In the genomic region with DNA sequence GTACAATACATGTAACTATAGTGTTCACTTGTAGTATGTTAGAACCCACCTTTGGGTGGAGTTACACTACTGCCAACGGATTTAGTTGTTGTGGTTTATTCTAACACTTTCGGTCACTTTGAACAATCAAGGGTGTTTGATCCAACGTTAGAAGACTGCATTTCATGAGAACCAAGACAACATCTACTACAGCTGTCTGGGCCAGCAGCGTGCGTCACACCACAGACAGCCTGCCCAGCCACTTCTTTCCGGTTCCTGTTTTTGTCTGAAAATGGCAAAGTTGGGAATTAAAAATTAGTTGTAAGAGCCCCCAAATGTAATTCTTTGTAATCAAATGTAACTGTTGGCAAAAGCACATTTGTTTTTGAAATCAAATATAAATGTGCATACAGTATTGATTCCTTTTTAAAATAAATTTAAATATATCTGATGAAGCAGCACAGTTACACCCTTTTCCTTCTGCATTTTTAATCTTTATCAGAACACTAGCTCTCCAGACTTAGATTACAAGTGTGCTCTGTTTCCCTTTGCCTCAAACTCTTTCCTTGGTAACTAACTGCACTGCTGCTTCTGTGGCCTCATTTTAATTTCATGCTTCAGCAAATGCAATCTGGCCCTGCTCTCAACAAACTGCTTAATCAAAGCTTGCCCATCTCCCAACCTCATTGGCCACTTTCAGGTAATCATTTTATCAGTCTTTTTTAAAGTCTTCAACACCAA, we compare ENCODE assay signal across 8 cellular contexts.
DNase-seq lines count a peak whose midpoint lies in the region; ATAC-seq and TF ChIP-seq lines count a peak whose summit lies in the region.

No MANE protein-coding gene starts in this region.

- H3K36me3 Mint-ChIP-seq in activated naive CD4-positive, alpha-beta T cell treated with anti-CD3 and anti-CD28 coated beads, Interleukin-2, amount 50 U/mL, for 24 hours = peaks cover 7% of the 10 kb centered on the region
- H3K36me3 Mint-ChIP-seq in nephron (ENCODE audit: low read depth) (no peaks in the 10 kb centered on the region), progenitor cell of endocrine pancreas (ENCODE audit: insufficient read depth) (no peaks in the 10 kb centered on the region)

- intact Hi-C loops in transverse colon (cut with DNase I; ENCODE audit: low total_unique reads) = no loop called here

- DNase-seq in Peyer's patch (peak in 2 of 3 donors; percentile 74 to 82), transverse colon (peak; percentile 40), progenitor cell of endocrine pancreas (ENCODE audit: low spot score, unreplicated experiment) (no peak), cortex of kidney (lab: John Stamatoyannopoulos, UW) (no peak)

- peak overlapping the region; percentile 98 for H3K27ac Mint-ChIP-seq in activated naive CD4-positive, alpha-beta T cell treated with anti-CD3 and anti-CD28 coated beads, Interleukin-2, amount 50 U/mL, for 24 hours
- peak overlapping the region; percentile 46 to 87 (median 60) for H3K27ac Mint-ChIP-seq in nephron
- H3K27ac Mint-ChIP-seq in progenitor cell of endocrine pancreas = no peak overlapping the region

- H3K9me3 Mint-ChIP-seq in activated naive CD4-positive, alpha-beta T cell treated with anti-CD3 and anti-CD28 coated beads, Interleukin-2, amount 50 U/mL, for 24 hours = peaks cover 17% of the 10 kb centered on the region
- H3K9me3 Mint-ChIP-seq in nephron (no peaks in the 10 kb centered on the region), progenitor cell of endocrine pancreas (ENCODE audit: low read depth) (no peaks in the 10 kb centered on the region)

- TF ChIP-seq CTCF in Peyer's patch (IDR thresholded peaks at IDR 0.05) = no peak
- TF ChIP-seq CTCF in nephron (IDR thresholded peaks at IDR 0.05; ENCODE audit: unreplicated experiment in 3 of 3) = no peak
- TF ChIP-seq CTCF in transverse colon (IDR thresholded peaks at IDR 0.05) = no peak
- no peak for TF ChIP-seq CTCF in progenitor cell of endocrine pancreas (IDR thresholded peaks at IDR 0.05; ENCODE audit: unreplicated experiment)

- H3K27me3 ChIP-seq in Peyer's patch (no peaks in the 10 kb centered on the region), transverse colon (no peaks in the 10 kb centered on the region)

- ATAC-seq in GM18498 (IDR thresholded peaks at IDR 0.05; ENCODE audit: unreplicated experiment) = peak; percentile 98
- peak; percentile 94 for ATAC-seq in HG02852 (IDR thresholded peaks at IDR 0.05; ENCODE audit: unreplicated experiment)

- in situ Hi-C loops in transverse colon (cut with MboI; ENCODE audit: low pct_ligation_motif_present in 1 of 4, low pct_unique_long_range_greater_than_20kb in 1 of 4, low sequenced_read_pairs in 3 of 4) = no loop called here

- no peaks in the 10 kb centered on the region for H3K9me3 ChIP-seq in Peyer's patch
- no peaks in the 10 kb centered on the region for H3K9me3 ChIP-seq in transverse colon

- peaks cover 77% of the 10 kb centered on the region for H3K4me1 Mint-ChIP-seq in activated naive CD4-positive, alpha-beta T cell treated with anti-CD3 and anti-CD28 coated beads, Interleukin-2, amount 50 U/mL, for 24 hours
- H3K4me1 Mint-ChIP-seq in nephron (peaks cover 11% of the 10 kb centered on the region), progenitor cell of endocrine pancreas (ENCODE audit: low read depth) (no peaks in the 10 kb centered on the region)

- TF ChIP-seq EP300 in transverse colon (IDR thresholded peaks at IDR 0.05; ENCODE audit: low read depth) = no peak

- peak overlapping the region in 3 of 4 donors; percentile 38 to 57 (median 40) for H3K27ac ChIP-seq in Peyer's patch
- H3K27ac ChIP-seq in transverse colon = peak overlapping the region in 1 of 4 donors; percentile 28

- WGBS in transverse colon (ENCODE audit: low coverage in 1 of 2), 2 donors = 29 to 55% methylated on average over 6 of the region's 6 CpGs

- H3K36me3 ChIP-seq in Peyer's patch = no peaks in the 10 kb centered on the region
- H3K36me3 ChIP-seq in transverse colon = no peaks in the 10 kb centered on the region

- no peaks in the 10 kb centered on the region for H3K27me3 Mint-ChIP-seq in activated naive CD4-positive, alpha-beta T cell treated with anti-CD3 and anti-CD28 coated beads, Interleukin-2, amount 50 U/mL, for 24 hours
- H3K27me3 Mint-ChIP-seq in nephron (ENCODE audit: low read depth) (no peaks in the 10 kb centered on the region), progenitor cell of endocrine pancreas (no peaks in the 10 kb centered on the region)

- H3K4me1 ChIP-seq in Peyer's patch (peaks cover 0 to 7% (median 0%) of the 10 kb centered on the region in 4 donors), transverse colon (no peaks in the 10 kb centered on the region)

- TF ChIP-seq POLR2A in Peyer's patch (IDR thresholded peaks at IDR 0.05) (no peak), transverse colon (IDR thresholded peaks at IDR 0.05) (no peak)

- H3K4me3 ChIP-seq in Peyer's patch = no peak overlapping the region
- H3K4me3 ChIP-seq in transverse colon = no peak overlapping the region

- peak overlapping the region; percentile 67 for H3K4me3 Mint-ChIP-seq in activated naive CD4-positive, alpha-beta T cell treated with anti-CD3 and anti-CD28 coated beads, Interleukin-2, amount 50 U/mL, for 24 hours
- no peak overlapping the region for H3K4me3 Mint-ChIP-seq in nephron
- no peak overlapping the region for H3K4me3 Mint-ChIP-seq in progenitor cell of endocrine pancreas (ENCODE audit: low read depth)

Comparison
In these comparisons a context has a peak if more than half of its experiments do, and no peak if none do; other contexts are left out.
1. DNase-seq: peak in Peyer's patch (2 of 3) and transverse colon (single experiment); none in progenitor cell of endocrine pancreas (single experiment) and cortex of kidney (single experiment).